In genomic region chr16:56450901-56451752, GRCh38 we compare ENCODE assay signal across 8 cellular contexts. TPM values are rescaled to one million over a fixed set of nuclear protein-coding genes. Genes with fewer than 3 reads are reported as not detected.
DNase-seq lines count a peak whose midpoint lies in the region; ATAC-seq, FAIRE-seq and TF ChIP-seq lines count a peak whose summit lies in the region.

Gene NUDT21 (minus strand): TSS chr16:56451332. CDS start chr16:56451202, 130 bp downstream.
Gene OGFOD1 (plus strand): TSS chr16:56451554. CDS start chr16:56451613, 59 bp downstream.

- DNase-seq in GM12892 (ENCODE audit: insufficient read length), result peak; percentile 97
- peak; percentile 95 for DNase-seq in NCI-H146 (lab: John Stamatoyannopoulos, UW)
- peak; percentile 83 to 97 (median 90) for DNase-seq in T-helper 1 cell
- DNase-seq in adrenal gland, result peak; percentile 93 to 98 (median 98)
- peak; percentile 97 for DNase-seq in cardiac septum (ENCODE audit: low spot score)
- peak; percentile 97 for DNase-seq in trophoblast cell
- DNase-seq in transverse colon, result peak; percentile 95

- H2BK120ac ChIP-seq in trophoblast cell (ENCODE audit: insufficient read depth, low read length, poor library complexity), result peak within 1 kb of the TSS; percentile 28

- peak within 1 kb of the TSS; percentile 51 for H4K12ac ChIP-seq in trophoblast cell (ENCODE audit: low read depth, low read length)

- TF ChIP-seq CTCF in adrenal gland (IDR thresholded peaks at IDR 0.05) (peak in 4 of 6 experiments; percentile 8 to 26 (median 11)), transverse colon (IDR thresholded peaks at IDR 0.05) (no peak)

- H3K4me1 ChIP-seq in adrenal gland (replicated peaks in 1 of 2) (peaks cover 15 to 40% of the 10 kb centered on the region in 2 donors), trophoblast cell (ENCODE audit: control insufficient read depth in 1 of 2, insufficient read depth in 2 of 2, low read length in 2 of 2) (peaks cover 8 to 12% of the 10 kb centered on the region in 2 experiments), transverse colon (peaks cover 20 to 43% (median 26%) of the 10 kb centered on the region in 4 donors)

- H3K4me2 ChIP-seq in trophoblast cell (ENCODE audit: low read length), result peak within 1 kb of the TSS; percentile 67

- H4K8ac ChIP-seq in trophoblast cell (ENCODE audit: low read depth, low read length), result peak within 1 kb of the TSS; percentile 87

- no peaks in the 10 kb centered on the region for H3K27me3 ChIP-seq in adrenal gland
- H3K27me3 ChIP-seq in trophoblast cell (ENCODE audit: insufficient read depth, low read length), result no peaks in the 10 kb centered on the region
- H3K27me3 ChIP-seq in transverse colon, result no peaks in the 10 kb centered on the region

- intact Hi-C loops in adrenal gland (cut with DNase I), result no loop called here
- intact Hi-C loops in cardiac septum (cut with DNase I), result no loop called here
- intact Hi-C loops in transverse colon (cut with DNase I; ENCODE audit: low total_unique reads), result no loop called here

- no peak for TF ChIP-seq EP300 in transverse colon (IDR thresholded peaks at IDR 0.05; ENCODE audit: low read depth)

- peak; percentile 96 for ATAC-seq in HG02852 (IDR thresholded peaks at IDR 0.05; ENCODE audit: unreplicated experiment)

- peak within 1 kb of the TSS; percentile 65 for H4K91ac ChIP-seq in trophoblast cell (ENCODE audit: low read depth, low read length)

- H2AK5ac ChIP-seq in trophoblast cell (ENCODE audit: low read length), result no peak within 1 kb of the TSS

- in situ Hi-C loops in transverse colon (cut with MboI; ENCODE audit: low pct_ligation_motif_present in 1 of 4, low pct_unique_long_range_greater_than_20kb in 1 of 4, low sequenced_read_pairs in 3 of 4), result no loop called here

- peak within 1 kb of the TSS; percentile 11 for H2BK5ac ChIP-seq in trophoblast cell (ENCODE audit: low read depth, low read length, poor library complexity)

- H3K4me3 ChIP-seq in adrenal gland (peak within 1 kb of the TSS; percentile 62 to 98 (median 89)), trophoblast cell (ENCODE audit: low read depth, low read length) (peak within 1 kb of the TSS; percentile 100), transverse colon (peak within 1 kb of the TSS; percentile 58 to 85 (median 84))

- peak; percentile 97 for FAIRE-seq in GM12892 (lab: Jason Lieb, UNC)

- H3K27ac ChIP-seq in adrenal gland (peak within 1 kb of the TSS; percentile 76 to 93 (median 88)), trophoblast cell (ENCODE audit: low read depth, low read length) (peak within 1 kb of the TSS; percentile 24), transverse colon (peak within 1 kb of the TSS; percentile 86 to 93 (median 91))

- H2BK12ac ChIP-seq in trophoblast cell (ENCODE audit: low read length), result no peak within 1 kb of the TSS

- WGBS in adrenal gland, 4 donors, result 0% methylated on average over 32 to 61 of the region's 61 CpGs
- WGBS in trophoblast cell (ENCODE audit: extremely low coverage, insufficient coverage, insufficient read length), result no CpG with 5 or more reads among the region's 61 CpGs
- 0% methylated on average over 15 to 61 of the region's 61 CpGs for WGBS in transverse colon (ENCODE audit: low coverage in 1 of 2), 2 donors

- peak; percentile 81 for TF ChIP-seq POLR2A in GM12892 (IDR thresholded peaks at IDR 0.05; ENCODE audit: low read depth, low read length)
- peak; percentile 48 to 87 for TF ChIP-seq POLR2A in adrenal gland (IDR thresholded peaks at IDR 0.05)
- peak; percentile 75 for TF ChIP-seq POLR2A in transverse colon (IDR thresholded peaks at IDR 0.05)

- peak within 1 kb of the TSS; percentile 29 for H3K14ac ChIP-seq in trophoblast cell (ENCODE audit: low read length)

- H3K23ac ChIP-seq in trophoblast cell (ENCODE audit: low read length), result no peak within 1 kb of the TSS

- H3K36me3 ChIP-seq in adrenal gland (replicated peaks in 1 of 2) (peaks cover 0 to 25% of the 10 kb centered on the region in 2 donors), trophoblast cell (ENCODE audit: control insufficient read depth in 1 of 2, insufficient read depth in 2 of 2, low read length in 2 of 2) (peaks cover 3 to 8% of the 10 kb centered on the region in 2 experiments), transverse colon (peaks cover 0 to 27% (median 7%) of the 10 kb centered on the region in 4 donors)

- peak within 1 kb of the TSS; percentile 20 for H3K18ac ChIP-seq in trophoblast cell (ENCODE audit: low read length)

- H2AFZ ChIP-seq in trophoblast cell (ENCODE audit: insufficient read depth, low read length, poor library complexity), result peak within 1 kb of the TSS; percentile 70

- H3K79me1 ChIP-seq in trophoblast cell (ENCODE audit: low read length), result peaks cover 4% of the 10 kb centered on the region

- peak within 1 kb of the TSS; percentile 65 for H3K4ac ChIP-seq in trophoblast cell (ENCODE audit: low read depth, low read length)

- H3K79me2 ChIP-seq in trophoblast cell (ENCODE audit: control insufficient read depth, insufficient read depth, low read length, poor library complexity), result peaks cover 9% of the 10 kb centered on the region

- H3K9ac ChIP-seq in trophoblast cell (ENCODE audit: low read length), result peak within 1 kb of the TSS; percentile 99

- no peaks in the 10 kb centered on the region for H3K9me3 ChIP-seq in adrenal gland (replicated peaks in 1 of 3)
- H3K9me3 ChIP-seq in trophoblast cell (ENCODE audit: insufficient read depth, low read depth, low read length), result no peaks in the 10 kb centered on the region
- H3K9me3 ChIP-seq in transverse colon, result no peaks in the 10 kb centered on the region

RNA-seq across cellular contexts. Expression of gene NUDT21, which starts in this region (rescaled TPM):
- 123 TPM for polyA plus RNA-seq in GM12892 (2012; ENCODE audit: missing spikeins)
- 100 to 1,000 TPM in 4 of 8 donors, 10 to 100 TPM in 4; 20.1 to 113 (median 90.5) TPM for total RNA-seq in adrenal gland
- 10 to 100 TPM; 20.9 to 81.3 (median 32.4) TPM for polyA plus RNA-seq in adrenal gland
- total RNA-seq in cardiac septum, result 66.2 TPM
- polyA plus RNA-seq in trophoblast cell (2013), result 140 and 141 TPM in 2 replicates
- total RNA-seq in transverse colon, result 10 to 100 TPM in 3 of 4 donors, 1 to 10 TPM in 1; 7.5 to 41.9 (median 23.0) TPM

RNA-seq across cellular contexts. Expression of gene OGFOD1, which starts in this region (rescaled TPM):
- polyA plus RNA-seq in GM12892 (2012; ENCODE audit: missing spikeins), result 38.0 TPM
- 100 to 1,000 TPM in 3 of 8 donors, 10 to 100 TPM in 5; 28.1 to 183 (median 53.5) TPM for total RNA-seq in adrenal gland
- 100 to 1,000 TPM in 1 of 3 donors, 10 to 100 TPM in 1, 1 to 10 TPM in 1; 9.2 to 132 (median 11.5) TPM for polyA plus RNA-seq in adrenal gland
- total RNA-seq in cardiac septum, result 30.1 TPM
- polyA plus RNA-seq in trophoblast cell (2013), result 35.6 and 37.2 TPM in 2 replicates
- 10 to 100 TPM in 2 of 4 donors, 1 to 10 TPM in 2; 2.8 to 22.5 (median 9.5) TPM for total RNA-seq in transverse colon

Comparison
In these comparisons a context has a peak if more than half of its experiments do, and no peak if none do; other contexts are left out.
1. Peak in every context shown above with its lines: DNase-seq, ATAC-seq, H3K4me3 ChIP-seq and H3K27ac ChIP-seq.
2. H3K27ac ChIP-seq: peak in every context shown above with its lines; median percentile 91 in transverse colon; 88 in adrenal gland; 24 in trophoblast cell.
3. CTCF ChIP-seq: peak in adrenal gland (4 of 6); none in transverse colon (0 of 5).